Comparison of ENCODE assay signal across 8 cellular contexts in genomic region chr10:31031666-31032514, GRCh38. TPM values are rescaled to one million over a fixed set of nuclear protein-coding genes. Genes with fewer than 3 reads are reported as not detected.
DNase-seq lines count a peak whose midpoint lies in the region; TF ChIP-seq lines count a peak whose summit lies in the region.

A gene with protein sequence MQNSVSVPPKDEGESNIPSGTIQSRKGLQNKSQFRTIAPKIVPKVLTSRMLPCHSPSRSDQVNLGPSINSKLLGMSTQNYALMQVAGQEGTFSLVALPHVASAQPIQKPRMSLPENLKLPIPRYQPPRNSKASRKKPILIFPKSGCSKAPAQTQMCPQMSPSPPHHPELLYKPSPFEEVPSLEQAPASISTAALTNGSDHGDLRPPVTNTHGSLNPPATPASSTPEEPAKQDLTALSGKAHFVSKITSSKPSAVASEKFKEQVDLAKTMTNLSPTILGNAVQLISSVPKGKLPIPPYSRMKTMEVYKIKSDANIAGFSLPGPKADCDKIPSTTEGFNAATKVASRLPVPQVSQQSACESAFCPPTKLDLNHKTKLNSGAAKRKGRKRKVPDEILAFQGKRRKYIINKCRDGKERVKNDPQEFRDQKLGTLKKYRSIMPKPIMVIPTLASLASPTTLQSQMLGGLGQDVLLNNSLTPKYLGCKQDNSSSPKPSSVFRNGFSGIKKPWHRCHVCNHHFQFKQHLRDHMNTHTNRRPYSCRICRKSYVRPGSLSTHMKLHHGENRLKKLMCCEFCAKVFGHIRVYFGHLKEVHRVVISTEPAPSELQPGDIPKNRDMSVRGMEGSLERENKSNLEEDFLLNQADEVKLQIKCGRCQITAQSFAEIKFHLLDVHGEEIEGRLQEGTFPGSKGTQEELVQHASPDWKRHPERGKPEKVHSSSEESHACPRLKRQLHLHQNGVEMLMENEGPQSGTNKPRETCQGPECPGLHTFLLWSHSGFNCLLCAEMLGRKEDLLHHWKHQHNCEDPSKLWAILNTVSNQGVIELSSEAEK (minus strand): TSS chr10:31031865. CDS start chr10:30877034, 154,831 bp downstream.

- DNase-seq in GM10248 (ENCODE audit: extremely low spot score) (peak; percentile 99), HFFc6 (peak; percentile 92), MV-4-11 (lab: John Stamatoyannopoulos, UW) (peak; percentile 90), SK-N-DZ (ENCODE audit: low spot score) (peak; percentile 90), globus pallidus (ENCODE audit: low spot score) (peak; percentile 97), osteoblast (ENCODE audit: insufficient read length, low spot score, missing footprints) (peak; percentile 97), testis (peak; percentile 97)

- peaks cover 31% of the 10 kb centered on the region for H3K4me1 ChIP-seq in osteoblast (ENCODE audit: insufficient read depth, low read length)
- H3K4me1 ChIP-seq in testis, result peaks cover 17% of the 10 kb centered on the region

- H3K79me2 ChIP-seq in osteoblast (ENCODE audit: insufficient read depth, low read length), result peaks cover 15% of the 10 kb centered on the region

- intact Hi-C loops in testis (cut with DNase I; ENCODE audit: low total_unique reads), result loop anchor here (10.0 kb wide), 1 partner anchor 247 kb away; no protein-coding TSS in a partner anchor

- no peaks in the 10 kb centered on the region; the same call in 1 of the 2 replicates for H3K27me3 Mint-ChIP-seq in HFFc6 (ENCODE audit: insufficient read depth)
- H3K27me3 Mint-ChIP-seq in activated naive CD4-positive, alpha-beta T cell treated with anti-CD3 and anti-CD28 coated beads, Interleukin-2, amount 50 U/mL, for 24 hours, result no peaks in the 10 kb centered on the region

- CTCF ChIA-PET in GM10248 (lab: Yijun Ruan, JAX), result interaction anchor here (0.6 to 2.2 kb wide), 30 partner anchors 8 to 777 kb away, joined by 3 to 12 read pairs (median 3); no protein-coding TSS in a partner anchor

- H3K4me3 Mint-ChIP-seq in HFFc6, result peak within 1 kb of the TSS; percentile 88
- peak within 1 kb of the TSS; percentile 91 for H3K4me3 Mint-ChIP-seq in activated naive CD4-positive, alpha-beta T cell treated with anti-CD3 and anti-CD28 coated beads, Interleukin-2, amount 50 U/mL, for 24 hours

- no peaks in the 10 kb centered on the region for H4K20me1 ChIP-seq in osteoblast (ENCODE audit: insufficient read depth, low read length)

- H3K36me3 ChIP-seq in osteoblast (ENCODE audit: insufficient read depth, low read length), result no peaks in the 10 kb centered on the region
- H3K36me3 ChIP-seq in testis (ENCODE audit: low read depth, missing control alignments), result no peaks in the 10 kb centered on the region

- peaks cover 70% of the 10 kb centered on the region for H3K4me1 Mint-ChIP-seq in HFFc6 (ENCODE audit: low read depth)
- H3K4me1 Mint-ChIP-seq in activated naive CD4-positive, alpha-beta T cell treated with anti-CD3 and anti-CD28 coated beads, Interleukin-2, amount 50 U/mL, for 24 hours, result peaks cover 3% of the 10 kb centered on the region

- H3K36me3 Mint-ChIP-seq in HFFc6 (ENCODE audit: low read depth), result peaks cover 10% of the 10 kb centered on the region; the same call in 1 of the 2 replicates
- no peaks in the 10 kb centered on the region for H3K36me3 Mint-ChIP-seq in activated naive CD4-positive, alpha-beta T cell treated with anti-CD3 and anti-CD28 coated beads, Interleukin-2, amount 50 U/mL, for 24 hours

- 0% methylated on average over 24 to 74 of the region's 74 CpGs for WGBS in testis, 2 donors

- POLR2A ChIA-PET in GM10248 (lab: Yijun Ruan, JAX), result interaction anchor here (0.6 to 1.0 kb wide), 2 partner anchors 24 to 300 kb away, joined by 4 read pairs; no protein-coding TSS in a partner anchor

- peak within 1 kb of the TSS; percentile 84 for H3K4me3 ChIP-seq in osteoblast (ENCODE audit: insufficient read depth, low read length)
- peak within 1 kb of the TSS; percentile 77 to 82 for H3K4me3 ChIP-seq in testis

- H3K4me2 ChIP-seq in osteoblast (ENCODE audit: insufficient read depth, low read length), result peak within 1 kb of the TSS; percentile 98

- H2AFZ ChIP-seq in osteoblast (ENCODE audit: low read length), result peak within 1 kb of the TSS; percentile 87

- TF ChIP-seq POLR2A in testis (IDR thresholded peaks at IDR 0.05), result no peak

- TF ChIP-seq CTCF in GM10248 (IDR thresholded peaks at IDR 0.05; ENCODE audit: control extremely low read depth, extremely low read depth, low read depth, missing control alignments) (peak; percentile 76), HFFc6 (IDR thresholded peaks at IDR 0.05) (peak; percentile 83), osteoblast (IDR thresholded peaks at IDR 0.05; ENCODE audit: extremely low read depth, low read depth, low read length) (peak; percentile 45), testis (IDR thresholded peaks at IDR 0.05) (peak; percentile 36 to 63 (median 61))

- peak within 1 kb of the TSS; percentile 98 for H3K27ac Mint-ChIP-seq in HFFc6
- H3K27ac Mint-ChIP-seq in activated naive CD4-positive, alpha-beta T cell treated with anti-CD3 and anti-CD28 coated beads, Interleukin-2, amount 50 U/mL, for 24 hours, result peak within 1 kb of the TSS; percentile 99

- H3K9me3 Mint-ChIP-seq in HFFc6, result no peaks in the 10 kb centered on the region
- H3K9me3 Mint-ChIP-seq in activated naive CD4-positive, alpha-beta T cell treated with anti-CD3 and anti-CD28 coated beads, Interleukin-2, amount 50 U/mL, for 24 hours, result no peaks in the 10 kb centered on the region

- no peaks in the 10 kb centered on the region for H3K9me3 ChIP-seq in osteoblast (ENCODE audit: low read depth, low read length)
- no peaks in the 10 kb centered on the region for H3K9me3 ChIP-seq in testis

- H3K27ac ChIP-seq in osteoblast (ENCODE audit: low read depth, low read length), result peak within 1 kb of the TSS; percentile 99
- peak within 1 kb of the TSS; percentile 94 to 100 for H3K27ac ChIP-seq in testis

- H3K27me3 ChIP-seq in osteoblast (ENCODE audit: insufficient read depth, low read length), result no peaks in the 10 kb centered on the region
- no peaks in the 10 kb centered on the region for H3K27me3 ChIP-seq in testis

RNA-seq across cellular contexts. Expression of the gene that starts here (rescaled TPM):
- total RNA-seq in HFFc6 (2021; fragmentation: NEBNext Ultra II Directional; extraction: Animal tissue kit (Norgen Biotek cat#: 25700)), result 1 to 10 TPM; 3.0 to 4.6 (median 3.9) TPM
- polyA plus RNA-seq in SK-N-DZ (2014; cell fraction: cytosol; rRNA removed), result 1.9 and 2.8 TPM in 2 replicates
- 1.5 and 2.9 TPM in 2 replicates for polyA plus RNA-seq in SK-N-DZ (2014; cell fraction: nucleus; rRNA removed)
- total RNA-seq in osteoblast, result 4.3 and 5.0 TPM in 2 replicates
- total RNA-seq in testis, result 10 to 100 TPM; 15.3 to 17.8 TPM
- 16.2 TPM for polyA plus RNA-seq in testis (ENCODE audit: insufficient read depth, low read depth, low replicate concordance)

Comparison
In these comparisons a context has a peak if more than half of its experiments do, and no peak if none do; other contexts are left out.
1. Peak in every context shown above with its lines: DNase-seq, H3K4me3 ChIP-seq and H3K27ac ChIP-seq.